In genomic region chr16:12639044-12639443, GRCh38 we compare ENCODE assay signal across 13 cellular contexts.
DNase-seq lines count a peak whose midpoint lies in the region; ATAC-seq lines count a peak whose summit lies in the region.
"Had no signal": no experiment of that assay in that cellular context is flagged by ENCODE, and none has a peak within 500 bp of the region (broad histone marks: within the 10 kb centered on the region; RNA-seq: fewer than 3 reads in every experiment).

No MANE protein-coding gene starts in this region.

- peak; percentile 74 for DNase-seq in GM03348 (ENCODE audit: low spot score)
- peak; percentile 98 for DNase-seq in NCI-H226
- DNase-seq in dermis blood vessel endothelial cell, result peak; percentile 8
- peak; percentile 45 for DNase-seq in skeletal muscle cell (ENCODE audit: low read depth)
- DNase-seq in DMS114 treated with DMSO at 0.1 percent for 48 hours (lab: John Stamatoyannopoulos, UW; ENCODE audit: unreplicated experiment), result no peak
- DNase-seq in activated naive CD4-positive, alpha-beta T cell treated with anti-CD3 and anti-CD28 coated beads, Interleukin-2, amount 50 U/mL, for 72 hours (ENCODE audit: low spot score in 2 of 2), result no peak
- no peak for DNase-seq in SKM-1 treated with dmso at 0.1 percent for 144 hours (lab: John Stamatoyannopoulos, UW; ENCODE audit: unreplicated experiment)
- DNase-seq: naive thymus-derived CD8-positive, alpha-beta T cell; NCI-H2081; SJCRH30; stimulated activated CD4-positive, alpha-beta T cell treated with anti-CD3 and anti-CD28 coated beads, Interleukin-4, amount 100 ng/mL, for 4 hours had no signal

- H3K27ac Mint-ChIP-seq in activated naive CD4-positive, alpha-beta T cell treated with anti-CD3 and anti-CD28 coated beads, Interleukin-2, amount 50 U/mL, for 72 hours, result peak overlapping the region in 1 of 2 donors; percentile 65
- H3K27ac Mint-ChIP-seq: naive thymus-derived CD8-positive, alpha-beta T cell; stimulated activated naive CD8-positive, alpha-beta T cell treated with anti-CD3 and anti-CD28 coated beads, Interleukin-15, Interleukin-2, amounts not matched to agents 100 ng/mL and 50 ng/mL, for 24 hours had no signal

- H3K36me3 Mint-ChIP-seq in activated naive CD4-positive, alpha-beta T cell treated with anti-CD3 and anti-CD28 coated beads, Interleukin-2, amount 50 U/mL, for 72 hours, result peaks cover 0 to 5% of the 10 kb centered on the region in 2 donors
- H3K36me3 Mint-ChIP-seq: naive thymus-derived CD8-positive, alpha-beta T cell had no signal

- H3K4me3 ChIP-seq in skeletal muscle cell (ENCODE audit: low read depth, low read length), result no peak overlapping the region
- H3K4me3 ChIP-seq: SJCRH30 had no signal

- peaks cover 0 to 3% of the 10 kb centered on the region in 2 donors for H3K9me3 Mint-ChIP-seq in activated naive CD4-positive, alpha-beta T cell treated with anti-CD3 and anti-CD28 coated beads, Interleukin-2, amount 50 U/mL, for 72 hours

- no peak for ATAC-seq in GM18868 (IDR thresholded peaks at IDR 0.05; ENCODE audit: unreplicated experiment)
- no peak for ATAC-seq in activated naive CD4-positive, alpha-beta T cell treated with anti-CD3 and anti-CD28 coated beads, Interleukin-2, amount 50 U/mL, for 72 hours
- ATAC-seq: naive thymus-derived CD8-positive, alpha-beta T cell had no signal

Comparison
In these comparisons a context has a peak if more than half of its experiments do, and no peak if none do; other contexts are left out.
1. DNase-seq: peak in GM03348 (single experiment), NCI-H226 (single experiment), dermis blood vessel endothelial cell (single experiment) and skeletal muscle cell (single experiment); none in DMS114 treated with DMSO at 0.1 percent for 48 hours (single experiment), activated naive CD4-positive, alpha-beta T cell treated with anti-CD3 and anti-CD28 coated beads, Interleukin-2, amount 50 U/mL, for 72 hours (0 of 2) and SKM-1 treated with dmso at 0.1 percent for 144 hours (single experiment).